Comparison of ENCODE assay signal across 9 cellular contexts in the genomic region with DNA sequence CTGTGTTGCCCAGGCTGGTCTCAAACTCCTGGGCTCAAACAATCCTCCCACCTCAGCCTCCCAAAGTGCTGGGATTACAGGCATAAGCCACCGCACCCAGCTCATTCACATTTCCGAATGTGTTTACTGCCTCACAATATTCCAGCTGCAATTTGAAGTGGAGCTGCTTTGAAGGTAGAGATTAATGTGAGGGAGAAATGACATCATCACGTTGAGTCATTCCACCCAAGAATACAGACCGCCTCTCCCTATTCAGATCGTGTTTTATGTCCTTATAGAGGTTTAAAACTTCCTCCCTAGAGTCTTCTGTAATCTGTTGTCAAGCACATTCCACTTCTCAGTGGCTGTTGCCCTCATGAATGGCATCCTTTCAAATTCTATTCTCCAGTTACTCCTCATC.
DNase-seq lines count a peak whose midpoint lies in the region; ATAC-seq and TF ChIP-seq lines count a peak whose summit lies in the region.
"Had no signal": no experiment of that assay in that cellular context is flagged by ENCODE, and none has a peak within 500 bp of the region (broad histone marks: within the 10 kb centered on the region; RNA-seq: fewer than 3 reads in every experiment).

No MANE protein-coding gene starts in this region.

- peak overlapping the region; percentile 99 for H3K27ac Mint-ChIP-seq in activated CD4-positive, alpha-beta T cell treated with anti-CD3 and anti-CD28 coated beads, Interleukin-2, amount 10 ng/mL, durations not matched to agents 24 days and 14 days
- no peak overlapping the region for H3K27ac Mint-ChIP-seq in Calu3 (ENCODE audit: unreplicated experiment)

- peak overlapping the region; percentile 49 for H3K4me3 Mint-ChIP-seq in activated CD4-positive, alpha-beta T cell treated with anti-CD3 and anti-CD28 coated beads, Interleukin-2, amount 10 ng/mL, durations not matched to agents 24 days and 14 days
- no peak overlapping the region for H3K4me3 Mint-ChIP-seq in Calu3 (ENCODE audit: low read depth, unreplicated experiment)

- BruUV-seq in Calu3 (replicated peaks; lab: Mats Ljungman, UMichigan): no TSS peak

- CTCF ChIA-PET in Calu3 (lab: Charles Lee): no interaction called here

- H3K9me3 Mint-ChIP-seq in activated CD4-positive, alpha-beta T cell treated with anti-CD3 and anti-CD28 coated beads, Interleukin-2, amount 10 ng/mL, durations not matched to agents 24 days and 14 days: peaks cover 27% of the 10 kb centered on the region
- peaks cover 11% of the 10 kb centered on the region for H3K9me3 Mint-ChIP-seq in Calu3 (ENCODE audit: low read depth, unreplicated experiment)

- peak; percentile 94 for ATAC-seq in esophagus mucosa
- peak; percentile 55 for ATAC-seq in stimulated activated naive CD8-positive, alpha-beta T cell treated with anti-CD3 and anti-CD28 coated beads, Interleukin-15, Interleukin-2, amounts not matched to agents 100 U/mL and 50 U/mL, for 24 hours
- ATAC-seq in GM18867 (IDR thresholded peaks at IDR 0.05; ENCODE audit: unreplicated experiment): no peak

- peaks cover 35% of the 10 kb centered on the region for H3K4me1 Mint-ChIP-seq in activated CD4-positive, alpha-beta T cell treated with anti-CD3 and anti-CD28 coated beads, Interleukin-2, amount 10 ng/mL, durations not matched to agents 24 days and 14 days
- H3K4me1 Mint-ChIP-seq in Calu3 (ENCODE audit: low read depth, unreplicated experiment): peaks cover 7% of the 10 kb centered on the region

- no peak for DNase-seq in activated CD4-positive, alpha-beta T cell treated with anti-CD3 and anti-CD28 coated beads, Interleukin-2, amount 10 ng/mL, durations not matched to agents 24 days and 14 days
- no peak for DNase-seq in activated CD4-positive, alpha-beta T cell treated with anti-CD3 and anti-CD28 coated beads, Interleukin-2, amount 50 U/mL, for 48 hours
- DNase-seq in SW480 (ENCODE audit: low spot score) (peak; percentile 98), Calu3 (no peak), SK-N-DZ (ENCODE audit: low spot score) (no peak)
- no peak for DNase-seq in stimulated activated naive CD8-positive, alpha-beta T cell treated with anti-CD3 and anti-CD28 coated beads, Interleukin-15, Interleukin-2, amounts not matched to agents 100 U/mL and 50 U/mL, for 24 hours
- DNase-seq: activated CD4-positive, alpha-beta T cell treated with anti-CD3 and anti-CD28 coated beads for 4 hours had no signal

- H3K27me3 Mint-ChIP-seq in activated CD4-positive, alpha-beta T cell treated with anti-CD3 and anti-CD28 coated beads, Interleukin-2, amount 10 ng/mL, durations not matched to agents 24 days and 14 days: no peaks in the 10 kb centered on the region
- no peaks in the 10 kb centered on the region for H3K27me3 Mint-ChIP-seq in Calu3 (ENCODE audit: unreplicated experiment)

- intact Hi-C loops in activated CD4-positive, alpha-beta T cell treated with anti-CD3 and anti-CD28 coated beads, Interleukin-2, amount 10 ng/mL, durations not matched to agents 24 days and 14 days (cut with micrococcal nuclease): no loop called here
- intact Hi-C loops in Calu3 (cut with micrococcal nuclease; ENCODE audit: unreplicated experiment): no loop called here

- TF ChIP-seq CTCF in Calu3 (IDR thresholded peaks at IDR 0.05; ENCODE audit: unreplicated experiment): no peak

- peaks cover 44% of the 10 kb centered on the region for H3K36me3 Mint-ChIP-seq in activated CD4-positive, alpha-beta T cell treated with anti-CD3 and anti-CD28 coated beads, Interleukin-2, amount 10 ng/mL, durations not matched to agents 24 days and 14 days (ENCODE audit: low read depth)
- no peaks in the 10 kb centered on the region for H3K36me3 Mint-ChIP-seq in Calu3 (ENCODE audit: insufficient read depth, unreplicated experiment)
